ENCODE assay signal across 2 cellular contexts in genomic region chrX:73930300-73930699, GRCh38.
TF ChIP-seq lines count a peak whose summit lies in the region.

No MANE protein-coding gene starts in this region.

TF ChIP-seq in HepG2, 621 proteins besides CTCF, POLR2A, EP300 and RAD21 (continued from another document):
- 0 out of 2 replicates have a peak, but pooled peaks have one; percentile 34 for TF ChIP-seq CREB1 (IDR thresholded peaks at IDR 0.05)
- no peak for TF ChIP-seq CREB1 (CRISPR knock-in tag; IDR thresholded peaks at IDR 0.05)
- peak; percentile 36 for TF ChIP-seq ATF7 (IDR thresholded peaks at IDR 0.05)
- no peak for TF ChIP-seq ATF7 (CRISPR knock-in tag; IDR thresholded peaks at IDR 0.05)

TF ChIP-seq in WTC11, 78 proteins besides CTCF, POLR2A, EP300 and RAD21 (continued from another document):
- TF ChIP-seq USF1 (CRISPR knock-in tag; IDR thresholded peaks at IDR 0.05) (no peak), ATF3 (CRISPR knock-in tag; conservative IDR thresholded peaks at IDR 0.05) (no peak), GTF2I (CRISPR knock-in tag; conservative IDR thresholded peaks at IDR 0.05) (no peak), ZBTB43 (CRISPR knock-in tag; IDR thresholded peaks at IDR 0.05) (no peak), SP1 (CRISPR knock-in tag; conservative IDR thresholded peaks at IDR 0.05) (no peak), NFATC4 (CRISPR knock-in tag; IDR thresholded peaks at IDR 0.05) (no peak), SMAD3 (CRISPR knock-in tag; IDR thresholded peaks at IDR 0.05; ENCODE audit: borderline replicate concordance) (no peak)
